In the genomic region with DNA sequence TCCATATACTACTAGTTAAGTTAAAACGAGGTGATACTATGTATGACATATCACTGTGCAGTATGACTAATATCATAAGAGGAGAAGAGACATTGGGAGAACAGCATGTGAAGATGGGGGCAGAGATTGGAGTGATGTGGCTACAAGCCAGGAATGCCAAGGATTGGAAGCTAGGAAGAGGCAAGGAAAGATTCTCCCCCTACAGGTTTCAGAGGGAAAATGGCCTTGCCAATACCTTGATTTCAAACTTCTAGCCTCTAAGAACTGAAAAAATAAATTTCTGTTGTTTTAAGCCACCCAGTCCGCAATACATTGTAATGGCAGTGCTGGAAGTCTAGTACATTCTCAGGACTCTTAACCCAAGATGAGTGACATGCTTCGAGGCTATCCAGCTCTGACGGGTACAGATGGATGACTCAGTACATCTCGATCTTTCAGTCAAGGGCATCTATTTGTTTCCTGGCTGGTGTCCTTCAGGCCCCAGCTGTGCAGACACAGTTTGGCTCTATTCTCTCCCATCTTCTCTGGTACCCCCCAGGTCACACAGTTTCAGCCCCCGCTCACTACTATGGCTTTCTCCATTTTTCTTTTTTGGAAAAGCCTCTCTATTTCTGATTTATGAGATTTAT, we compare ENCODE assay signal across 14 cellular contexts. TPM values are rescaled to one million over a fixed set of nuclear protein-coding genes. Genes with fewer than 3 reads are reported as not detected.
A peak's percentile ranks its signal among the peaks of the same experiment; 100 is the strongest.
DNase-seq lines count a peak whose midpoint lies in the region; ATAC-seq, FAIRE-seq and TF ChIP-seq lines count a peak whose summit lies in the region.
"Had no signal": no experiment of that assay in that cellular context is flagged by ENCODE, and none has a peak within 500 bp of the region (broad histone marks: within the 10 kb centered on the region; RNA-seq: fewer than 3 reads in every experiment).

No MANE protein-coding gene starts in this region.

- no peak overlapping the region for H3K27ac Mint-ChIP-seq in osteocyte (ENCODE audit: unreplicated experiment)
- no peak overlapping the region for H3K27ac Mint-ChIP-seq in activated T-helper 2 cell treated with anti-CD3 and anti-CD28 coated beads, Interferon-gamma antibody, Interleukin-2, Interleukin-4, amounts not matched to agents 10 μg/mL and 5 μg/mL and 100 μg/mL, durations not matched to agents 14 hours and 24 hours and 36 hours

- no peaks in the 10 kb centered on the region for H3K27me3 ChIP-seq in bronchial epithelial cell (ENCODE audit: control insufficient read depth, insufficient read depth, low read length)

- H3K36me3 Mint-ChIP-seq in osteocyte (ENCODE audit: unreplicated experiment): no peaks in the 10 kb centered on the region
- H3K36me3 Mint-ChIP-seq in activated T-helper 2 cell treated with anti-CD3 and anti-CD28 coated beads, Interferon-gamma antibody, Interleukin-2, Interleukin-4, amounts not matched to agents 10 μg/mL and 5 μg/mL and 100 μg/mL, durations not matched to agents 14 hours and 24 hours and 36 hours (ENCODE audit: low read depth): peaks cover 17% of the 10 kb centered on the region

- ATAC-seq in HG02981 (IDR thresholded peaks at IDR 0.05; ENCODE audit: unreplicated experiment): no peak
- ATAC-seq: left ventricle myocardium superior had no signal

- FAIRE-seq in bronchial epithelial cell (lab: Jason Lieb, UNC): no peak
- FAIRE-seq: GM12892 had no signal

- H3K36me3 ChIP-seq in bronchial epithelial cell (ENCODE audit: control insufficient read depth, insufficient read depth, low read length): no peaks in the 10 kb centered on the region

- DNase-seq in EH (ENCODE audit: low read depth) (peak; percentile 55), LNCaP clone FGC (ENCODE audit: low read depth) (no peak), bronchial epithelial cell (ENCODE audit: low read depth) (peak; percentile 41), osteocyte (ENCODE audit: extremely low spot score, unreplicated experiment) (no peak)
- DNase-seq in stimulated activated CD4-positive, alpha-beta T cell treated with anti-CD3 and anti-CD28 coated beads, Interleukin-12 subunit alpha, Interleukin-12 subunit beta, amount 100 ng/mL, for 4 hours: no peak
- DNase-seq in activated T-helper 2 cell treated with anti-CD3 and anti-CD28 coated beads, Interferon-gamma antibody, Interleukin-2, Interleukin-4, amounts not matched to agents 10 μg/mL and 5 μg/mL and 100 μg/mL, durations not matched to agents 14 hours and 24 hours and 36 hours (ENCODE audit: low spot score): no peak
- DNase-seq: amygdala; effector memory CD4-positive, alpha-beta T cell; IMR-90; left ventricle myocardium superior; NCI-H1694; NCI-H748 treated with DMSO at 0.1 percent for 48 hours had no signal

- H3K4me3 ChIP-seq in LNCaP clone FGC (ENCODE audit: low read depth, low read length) (no peak overlapping the region), bronchial epithelial cell (ENCODE audit: low read depth, low read length) (no peak overlapping the region)

- no peaks in the 10 kb centered on the region for H3K27me3 Mint-ChIP-seq in osteocyte (ENCODE audit: unreplicated experiment)
- no peaks in the 10 kb centered on the region for H3K27me3 Mint-ChIP-seq in activated T-helper 2 cell treated with anti-CD3 and anti-CD28 coated beads, Interferon-gamma antibody, Interleukin-2, Interleukin-4, amounts not matched to agents 10 μg/mL and 5 μg/mL and 100 μg/mL, durations not matched to agents 14 hours and 24 hours and 36 hours (ENCODE audit: low read depth)

- H3K4me3 Mint-ChIP-seq in osteocyte (ENCODE audit: unreplicated experiment): no peak overlapping the region
- no peak overlapping the region for H3K4me3 Mint-ChIP-seq in activated T-helper 2 cell treated with anti-CD3 and anti-CD28 coated beads, Interferon-gamma antibody, Interleukin-2, Interleukin-4, amounts not matched to agents 10 μg/mL and 5 μg/mL and 100 μg/mL, durations not matched to agents 14 hours and 24 hours and 36 hours (ENCODE audit: low read depth)

- H3K4me1 Mint-ChIP-seq in osteocyte (ENCODE audit: unreplicated experiment): no peaks in the 10 kb centered on the region
- H3K4me1 Mint-ChIP-seq in activated T-helper 2 cell treated with anti-CD3 and anti-CD28 coated beads, Interferon-gamma antibody, Interleukin-2, Interleukin-4, amounts not matched to agents 10 μg/mL and 5 μg/mL and 100 μg/mL, durations not matched to agents 14 hours and 24 hours and 36 hours (ENCODE audit: low read depth): peaks cover 30% of the 10 kb centered on the region

- no peaks in the 10 kb centered on the region for H3K9me3 Mint-ChIP-seq in osteocyte (ENCODE audit: unreplicated experiment)
- peaks cover 18% of the 10 kb centered on the region for H3K9me3 Mint-ChIP-seq in activated T-helper 2 cell treated with anti-CD3 and anti-CD28 coated beads, Interferon-gamma antibody, Interleukin-2, Interleukin-4, amounts not matched to agents 10 μg/mL and 5 μg/mL and 100 μg/mL, durations not matched to agents 14 hours and 24 hours and 36 hours

- TF ChIP-seq CTCF in LNCaP clone FGC (IDR thresholded peaks at IDR 0.05; ENCODE audit: control insufficient read depth, extremely low read depth, insufficient read depth): 0 out of 2 replicates have a peak, but pooled peaks have one; percentile 6
- TF ChIP-seq CTCF in bronchial epithelial cell (IDR thresholded peaks at IDR 0.05; ENCODE audit: insufficient read depth, low read length, severe bottlenecking): peak; percentile 17
- peak; percentile 23 for TF ChIP-seq CTCF in osteocyte (IDR thresholded peaks at IDR 0.05)

- intact Hi-C loops in activated T-helper 2 cell treated with anti-CD3 and anti-CD28 coated beads, Interferon-gamma antibody, Interleukin-2, Interleukin-4, amounts not matched to agents 10 μg/mL and 5 μg/mL and 100 μg/mL, durations not matched to agents 14 hours and 24 hours and 36 hours (cut with micrococcal nuclease): no loop called here

RNA-seq across cellular contexts. Expression of gene THEMIS, which starts 55.5 kb away (rescaled TPM):
- total RNA-seq in bronchial epithelial cell (not detected in 2 replicates), osteocyte (not detected in 2 replicates)
- 10.2 and 10.3 TPM in 2 replicates for total RNA-seq in activated T-helper 2 cell treated with anti-CD3 and anti-CD28 coated beads, Interferon-gamma antibody, Interleukin-2, Interleukin-4, amounts not matched to agents 10 μg/mL and 5 μg/mL and 100 μg/mL, durations not matched to agents 14 hours and 24 hours and 36 hours
- total RNA-seq: IMR-90 had no signal

Comparison
In these comparisons a context has a peak if more than half of its experiments do, and no peak if none do; other contexts are left out.
1. DNase-seq: peak in EH (single experiment) and bronchial epithelial cell (single experiment); none in LNCaP clone FGC (single experiment), osteocyte (single experiment), stimulated activated CD4-positive, alpha-beta T cell treated with anti-CD3 and anti-CD28 coated beads, Interleukin-12 subunit alpha, Interleukin-12 subunit beta, amount 100 ng/mL, for 4 hours (single experiment) and activated T-helper 2 cell treated with anti-CD3 and anti-CD28 coated beads, Interferon-gamma antibody, Interleukin-2, Interleukin-4, amounts not matched to agents 10 μg/mL and 5 μg/mL and 100 μg/mL, durations not matched to agents 14 hours and 24 hours and 36 hours (single experiment).
2. Peak in every context shown above with its lines, with median percentiles within 50 percentile points of each other: CTCF ChIP-seq.